Comparison of ENCODE assay signal across 21 cellular contexts in genomic region chr1:51607676-51608075, GRCh38. TPM values are rescaled to one million over a fixed set of nuclear protein-coding genes. Genes with fewer than 3 reads are reported as not detected.
DNase-seq lines count a peak whose midpoint lies in the region; TF ChIP-seq lines count a peak whose summit lies in the region.
"Had no signal": no experiment of that assay in that cellular context is flagged by ENCODE, and none has a peak within 500 bp of the region (broad histone marks: within the 10 kb centered on the region; RNA-seq: fewer than 3 reads in every experiment).

No MANE protein-coding gene starts in this region.

- H3K27me3 ChIP-seq in spleen (replicated peaks in 1 of 7) = no peaks in the 10 kb centered on the region
- H3K27me3 ChIP-seq: BLaER1, brain microvascular endothelial cell, neural progenitor cell, transverse colon had no signal

- TF ChIP-seq CTCF in spleen (IDR thresholded peaks at IDR 0.05 in 8 of 11, conservative IDR thresholded peaks at IDR 0.05 in 3 of 11) = no peak

- TF ChIP-seq POLR2A in erythroblast (IDR thresholded peaks at IDR 0.05; ENCODE audit: low read length) = no peak
- TF ChIP-seq POLR2A in spleen (IDR thresholded peaks at IDR 0.05) = no peak

- H3K4me1 ChIP-seq in spleen = peaks cover 3 to 41% (median 22%) of the 10 kb centered on the region in 6 donors
- H3K4me1 ChIP-seq: BLaER1, neural progenitor cell had no signal

- peak overlapping the region in 1 of 8 donors; percentile 25 for H3K4me3 ChIP-seq in spleen
- H3K4me3 ChIP-seq: BLaER1, neural progenitor cell, transverse colon had no signal

- WGBS in spleen, 5 donors = 43 to 63% (median 52%) methylated on average over 5 of the region's 5 CpGs

- peak overlapping the region in 7 of 8 donors; percentile 15 to 83 (median 69) for H3K27ac ChIP-seq in spleen
- H3K27ac ChIP-seq: BLaER1, brain microvascular endothelial cell, neural progenitor cell, transverse colon had no signal

- intact Hi-C loops in spleen (cut with DNase I; ENCODE audit: low total_unique reads) = no loop called here
- intact Hi-C loops in posterior vena cava (cut with DNase I) = no loop called here

- peak; percentile 3 for DNase-seq in NCI-H2171 treated with DMSO at 0.1 percent for 48 hours (lab: John Stamatoyannopoulos, UW)
- no peak for DNase-seq in NCI-H2171 (lab: John Stamatoyannopoulos, UW)
- DNase-seq in MV-4-11 (lab: John Stamatoyannopoulos, UW) = peak; percentile 10
- DNase-seq in erythroblast (lab: John Stamatoyannopoulos, UW) = peak; percentile 57 to 66
- no peak for DNase-seq in spleen
- no peak for DNase-seq in mucosa of gallbladder (ENCODE audit: low spot score)
- no peak for DNase-seq in GM19240 (ENCODE audit: insufficient read length, low spot score)
- no peak for DNase-seq in posterior vena cava (ENCODE audit: low spot score)
- DNase-seq: activated CD4-positive, alpha-beta T cell treated with anti-CD3 and anti-CD28 coated beads, Interleukin-2, amount 50 U/mL, for 1 hour; activated effector memory CD4-positive, alpha-beta T cell treated with Interleukin-2 at 50 U/mL for 16 hours; brain microvascular endothelial cell; foreskin fibroblast; hippocampal formation; NCI-H187; Right ventricle myocardium superior; stimulated activated CD4-positive, alpha-beta T cell treated with anti-CD3 and anti-CD28 coated beads, Interleukin-4, amount 100 ng/mL, for 24 hours; stimulated activated naive CD8-positive, alpha-beta T cell treated with anti-CD3 and anti-CD28 coated beads, Interleukin-15, amount 100 ng/mL, for 72 hours; T-helper 1 cell; transverse colon had no signal

- H3K9me3 ChIP-seq in spleen = no peaks in the 10 kb centered on the region
- H3K9me3 ChIP-seq: BLaER1, transverse colon had no signal

- no peaks in the 10 kb centered on the region for H3K36me3 ChIP-seq in spleen
- H3K36me3 ChIP-seq: BLaER1, brain microvascular endothelial cell, neural progenitor cell, transverse colon had no signal

RNA-seq across cellular contexts. Expression of gene OSBPL9, which starts 9.2 kb away (rescaled TPM):
- total RNA-seq in spleen (10 to 100 TPM; 59.9 to 97.4 (median 85.6) TPM), mucosa of gallbladder (47.3 TPM), posterior vena cava (10 to 100 TPM; 73.1 to 84.5 TPM)
- polyA plus RNA-seq in spleen = 10 to 100 TPM; 34.6 to 44.3 (median 36.2) TPM

Comparison
In these comparisons a context has a peak if more than half of its experiments do, and no peak if none do; other contexts are left out.
1. DNase-seq: peak in NCI-H2171 treated with DMSO at 0.1 percent for 48 hours (single experiment), MV-4-11 (single experiment) and erythroblast (2 of 2); none in NCI-H2171 (single experiment), spleen (single experiment), mucosa of gallbladder (single experiment), GM19240 (single experiment) and posterior vena cava (single experiment).